In the genomic region with DNA sequence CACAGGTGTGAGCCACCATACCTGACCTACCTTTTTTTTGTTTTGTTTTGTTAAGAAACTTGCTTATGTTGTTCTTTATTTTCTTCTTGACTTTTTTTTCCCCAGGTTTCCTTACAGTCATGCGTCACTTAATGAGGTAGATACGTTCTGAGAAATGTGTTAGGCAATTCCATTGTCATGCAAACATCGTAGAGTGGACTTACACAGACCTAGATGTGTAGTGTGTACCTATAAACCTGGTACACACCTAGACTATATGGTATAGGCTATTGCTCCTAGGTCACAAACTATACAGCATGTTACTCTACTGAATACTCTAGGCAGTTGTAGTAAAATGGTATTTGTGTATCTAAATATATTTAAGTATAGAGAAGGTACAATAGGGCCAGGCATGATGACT, we compare ENCODE assay signal across 6 cellular contexts.
DNase-seq lines count a peak whose midpoint lies in the region; ATAC-seq, FAIRE-seq and TF ChIP-seq lines count a peak whose summit lies in the region.
"Not testable (repeated sequence)": the region's sequence is repeated elsewhere in the genome, so short reads cannot be mapped to it uniquely, and the experiment has no call there.

No MANE protein-coding gene starts in this region.

- not testable (repeated sequence) for H4K20me1 ChIP-seq in astrocyte (ENCODE audit: insufficient read depth, low read length); keratinocyte (ENCODE audit: control insufficient read depth, extremely low read depth, insufficient read depth, low read length)

- H3K4me1 ChIP-seq in astrocyte (ENCODE audit: insufficient read depth, low read length); keratinocyte (ENCODE audit: control insufficient read depth, extremely low read depth, insufficient read depth, low read length): not testable (repeated sequence)

- not testable (repeated sequence) for H3K9me1 ChIP-seq in keratinocyte (ENCODE audit: control insufficient read depth, extremely low read depth, insufficient read depth, low read length)

- not testable (repeated sequence) for H3K9me3 ChIP-seq in astrocyte (ENCODE audit: insufficient read depth, low read depth, low read length); keratinocyte (ENCODE audit: control insufficient read depth, low read depth, low read length)

- H3K27me3 ChIP-seq in astrocyte (ENCODE audit: insufficient read depth, low read length); keratinocyte (ENCODE audit: control insufficient read depth, extremely low read depth, insufficient read depth, low read length): not testable (repeated sequence)

- H3K79me2 ChIP-seq in astrocyte (ENCODE audit: insufficient read depth, low read length); keratinocyte (ENCODE audit: control insufficient read depth, insufficient read depth, low read length): not testable (repeated sequence)

- FAIRE-seq in H54 (lab: Jason Lieb, UNC) (peak; percentile 48), astrocyte (lab: Jason Lieb, UNC) (peak; percentile 69), colon (lab: Jason Lieb, UNC) (peak; percentile 43), keratinocyte (lab: Jason Lieb, UNC) (peak; percentile 88)

- not testable (repeated sequence) for H2AFZ ChIP-seq in astrocyte (ENCODE audit: low read depth, low read length); keratinocyte (ENCODE audit: control insufficient read depth, low read length)

- not testable (repeated sequence) for H3K36me3 Mint-ChIP-seq in astrocyte (ENCODE audit: low read depth, unreplicated experiment); progenitor cell of endocrine pancreas (ENCODE audit: insufficient read depth)

- H3K4me3 Mint-ChIP-seq in astrocyte (ENCODE audit: unreplicated experiment); progenitor cell of endocrine pancreas (ENCODE audit: low read depth): not testable (repeated sequence)

- not testable (repeated sequence) for H3K27ac Mint-ChIP-seq in astrocyte (ENCODE audit: unreplicated experiment)
- peak overlapping the region; percentile 64 for H3K27ac Mint-ChIP-seq in progenitor cell of endocrine pancreas

- H3K27me3 Mint-ChIP-seq in astrocyte (ENCODE audit: low read depth, unreplicated experiment); progenitor cell of endocrine pancreas: not testable (repeated sequence)

- not testable (repeated sequence) for H3K27ac ChIP-seq in astrocyte (ENCODE audit: low read depth, low read length); keratinocyte (ENCODE audit: control insufficient read depth, insufficient read depth, low read length)

- not testable (repeated sequence) for H3K9ac ChIP-seq in astrocyte (ENCODE audit: low read length); keratinocyte (ENCODE audit: control insufficient read depth, extremely low read depth, insufficient read depth, low read length)

- peak overlapping the region; percentile 42 for H3K4me2 ChIP-seq in astrocyte (ENCODE audit: low read length)
- not testable (repeated sequence) for H3K4me2 ChIP-seq in keratinocyte (ENCODE audit: control insufficient read depth, extremely low read depth, insufficient read depth, low read depth, low read length)

- peak; percentile 32 for ATAC-seq in esophagus mucosa

- H3K9me3 Mint-ChIP-seq in astrocyte (ENCODE audit: unreplicated experiment): peaks cover 14% of the 10 kb centered on the region
- peaks cover 22% of the 10 kb centered on the region for H3K9me3 Mint-ChIP-seq in progenitor cell of endocrine pancreas (ENCODE audit: low read depth)

- not testable (repeated sequence) for TF ChIP-seq POLR2A in H54 (IDR thresholded peaks at IDR 0.05; ENCODE audit: low read depth, low read length)

- not testable (repeated sequence) for H3K36me3 ChIP-seq in astrocyte (ENCODE audit: insufficient read depth, low read length); keratinocyte (ENCODE audit: control insufficient read depth in 2 of 2, extremely low read depth in 1 of 2, insufficient read depth in 2 of 2, low read length in 2 of 2)

- not testable (repeated sequence) for TF ChIP-seq CTCF in astrocyte (IDR thresholded peaks at IDR 0.05; ENCODE audit: insufficient read depth, low read depth, low read length); keratinocyte (optimal IDR thresholded peaks at IDR 0.05 in 1 of 3, IDR thresholded peaks at IDR 0.05 in 1 of 3, conservative IDR thresholded peaks at IDR 0.05 in 1 of 3; ENCODE audit: extremely low read depth in 1 of 3, insufficient read depth in 2 of 3, low read length in 3 of 3); progenitor cell of endocrine pancreas (IDR thresholded peaks at IDR 0.05; ENCODE audit: unreplicated experiment)

- not testable (repeated sequence) for H3K4me3 ChIP-seq in astrocyte (ENCODE audit: insufficient read depth, low read depth, low read length); keratinocyte (ENCODE audit: control insufficient read depth in 2 of 3, extremely low read depth in 1 of 3, insufficient read depth in 2 of 3, low read depth in 1 of 3, low read length in 3 of 3)

- H3K4me1 Mint-ChIP-seq in astrocyte (ENCODE audit: low read depth, unreplicated experiment); progenitor cell of endocrine pancreas (ENCODE audit: low read depth): not testable (repeated sequence)

- not testable (repeated sequence) for DNase-seq in H54 (ENCODE audit: insufficient read length, low spot score); astrocyte (ENCODE audit: low read depth); keratinocyte (ENCODE audit: low read depth, low spot score); progenitor cell of endocrine pancreas (ENCODE audit: low spot score, unreplicated experiment)

- dilution Hi-C loops in keratinocyte (cut with MboI; ENCODE audit: extremely low pct_ligation_motif_present, low sequenced_read_pairs): not testable (repeated sequence)
